Comparison of ENCODE assay signal across 17 cellular contexts in the genomic region with DNA sequence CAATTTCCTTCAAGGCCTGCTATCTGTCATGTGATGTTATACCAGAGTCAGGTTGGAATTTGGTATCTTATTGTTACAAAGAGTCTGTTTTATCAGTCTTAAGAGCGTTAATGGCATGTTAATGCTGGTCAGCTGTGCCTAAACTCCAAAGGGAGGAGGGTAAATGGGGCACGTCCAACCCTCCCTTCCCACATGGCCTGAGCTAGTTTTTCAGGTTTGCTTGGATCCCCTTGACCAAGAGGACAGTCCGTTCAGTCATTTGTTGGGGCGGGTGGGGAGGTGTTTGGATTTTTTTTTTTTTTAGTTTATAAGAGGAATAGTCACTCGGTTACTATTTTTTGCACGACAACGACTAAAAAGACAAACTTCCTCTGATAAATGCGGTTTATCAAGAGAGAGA.
"Had no signal": no experiment of that assay in that cellular context is flagged by ENCODE, and none has a peak within 500 bp of the region (broad histone marks: within the 10 kb centered on the region; RNA-seq: fewer than 3 reads in every experiment).

No MANE protein-coding gene starts in this region.

- H3K4me3 Mint-ChIP-seq: activated T-cell treated with anti-CD3 and anti-CD28 coated beads, Interleukin-2, amount 50 U/mL, for 72 hours; mesothelial cell of epicardium; neural progenitor cell had no signal

- H3K4me1 ChIP-seq: neural progenitor cell, parathyroid adenoma had no signal

- H3K4me2 ChIP-seq: neural progenitor cell had no signal

- H3K27me3 ChIP-seq: cardiac muscle cell, heart left ventricle, neural progenitor cell, tibial artery had no signal

- H3K27ac Mint-ChIP-seq: activated T-cell treated with anti-CD3 and anti-CD28 coated beads, Interleukin-2, amount 50 U/mL, for 72 hours; mesothelial cell of epicardium; neural progenitor cell had no signal

- H2AFZ ChIP-seq: neural progenitor cell, parathyroid adenoma had no signal

- H3K79me2 ChIP-seq: parathyroid adenoma had no signal

- H3K27ac ChIP-seq: cardiac muscle cell, heart left ventricle, neural progenitor cell, parathyroid adenoma, tibial artery had no signal

- H3K9ac ChIP-seq: neural progenitor cell, parathyroid adenoma had no signal

- ATAC-seq: activated T-cell treated with anti-CD3 and anti-CD28 coated beads, Interleukin-2, amount 50 U/mL, for 72 hours; heart left ventricle; left lobe of liver had no signal

- H3K9me3 Mint-ChIP-seq: activated T-cell treated with anti-CD3 and anti-CD28 coated beads, Interleukin-2, amount 50 U/mL, for 72 hours; neural progenitor cell had no signal

- H3K36me3 ChIP-seq: cardiac muscle cell, heart left ventricle, neural progenitor cell, tibial artery had no signal

- H3K36me3 Mint-ChIP-seq: mesothelial cell of epicardium, neural progenitor cell had no signal

- FAIRE-seq: astrocyte, colon had no signal

- H3K4me3 ChIP-seq: cardiac muscle cell, heart left ventricle, neural progenitor cell, tibial artery had no signal

- DNase-seq: activated CD4-positive, alpha-beta T cell treated with anti-CD3 and anti-CD28 coated beads for 1 hour; activated CD4-positive, alpha-beta T cell treated with anti-CD3 and anti-CD28 coated beads, Interleukin-2, amount 50 U/mL, for 48 hours; activated gamma-delta T cell treated with Interleukin-2 at 50 U/mL for 16 hours; activated T-cell treated with anti-CD3 and anti-CD28 coated beads, Interleukin-2, amount 50 U/mL, for 72 hours; foreskin melanocyte; heart left ventricle; stimulated activated CD4-positive, alpha-beta T cell treated with anti-CD3 and anti-CD28 coated beads, Interleukin-15, amount 100 ng/mL, for 24 hours; stimulated activated CD4-positive, alpha-beta T cell treated with anti-CD3 and anti-CD28 coated beads, Interleukin-4, amount 100 ng/mL, for 24 hours; T1000; tibial artery had no signal

- H3K9me3 ChIP-seq: heart left ventricle, tibial artery had no signal
